ENCODE assay signal across 27 cellular contexts in genomic region chr5:156694556-156694955, GRCh38.
"Had no signal": no experiment of that assay in that cellular context is flagged by ENCODE, and none has a peak within 500 bp of the region (broad histone marks: within the 10 kb centered on the region; RNA-seq: fewer than 3 reads in every experiment).

No MANE protein-coding gene starts in this region.

- H3K36me3 Mint-ChIP-seq: immature natural killer cell, mesothelial cell of epicardium, naive B cell had no signal

- H3K27me3 ChIP-seq: colonic mucosa, esophagus squamous epithelium, foreskin keratinocyte, gastroesophageal sphincter, heart left ventricle, hepatocyte, left lung had no signal

- DNase-seq: colonic mucosa; cortex of kidney; effector CD8-positive, alpha-beta T cell; effector memory CD8-positive, alpha-beta T cell; endodermal cell; erythroblast; esophagus squamous epithelium; foreskin keratinocyte; heart left ventricle; hypothalamus; immature natural killer cell; islet precursor cell; kidney; left cardiac atrium; left lung; left ventricle myocardium superior; lower lobe of right lung; mesenchymal stem cell; mucosa of descending colon; naive B cell; naive thymus-derived CD8-positive, alpha-beta T cell had no signal

- H3K27ac ChIP-seq: colonic mucosa, epithelial cell of prostate, esophagus squamous epithelium, foreskin keratinocyte, gastroesophageal sphincter, heart left ventricle, left lung, lower lobe of right lung had no signal

- H3K36me3 ChIP-seq: colonic mucosa, esophagus squamous epithelium, gastroesophageal sphincter, left lung, lower lobe of right lung had no signal

- H2AFZ ChIP-seq: hepatocyte had no signal

- H3K4me1 ChIP-seq: colonic mucosa, esophagus squamous epithelium, foreskin keratinocyte, left lung, lower lobe of right lung had no signal

- H3K4me1 Mint-ChIP-seq: immature natural killer cell; naive B cell; naive thymus-derived CD8-positive, alpha-beta T cell had no signal

- H3K4me3 ChIP-seq: colonic mucosa, esophagus squamous epithelium, gastroesophageal sphincter, heart left ventricle, hepatocyte, left lung, lower lobe of right lung, mucosa of descending colon had no signal

- H3K27me3 Mint-ChIP-seq: dendritic cell treated with granulocyte-macrophage colony-stimulating factor and Interleukin-4, amounts not matched to agents 40 ng/mL and 50 ng/mL, for 4 days had no signal

- ATAC-seq: effector memory CD8-positive, alpha-beta T cell; esophagus mucosa; foreskin keratinocyte; gastroesophageal sphincter; heart left ventricle; left cardiac atrium; left lung; left ventricle myocardium superior; lower lobe of right lung; mucosa of descending colon; naive thymus-derived CD8-positive, alpha-beta T cell had no signal

- H3K4me3 Mint-ChIP-seq: dendritic cell treated with granulocyte-macrophage colony-stimulating factor and Interleukin-4, amounts not matched to agents 40 ng/mL and 50 ng/mL, for 4 days; effector memory CD8-positive, alpha-beta T cell; endodermal cell; immature natural killer cell; mesothelial cell of epicardium; naive B cell; naive thymus-derived CD8-positive, alpha-beta T cell had no signal

- H3K4me2 ChIP-seq: hepatocyte had no signal

- H3K9me3 Mint-ChIP-seq: dendritic cell treated with granulocyte-macrophage colony-stimulating factor and Interleukin-4, amounts not matched to agents 40 ng/mL and 50 ng/mL, for 4 days; effector memory CD8-positive, alpha-beta T cell; endodermal cell; mesothelial cell of epicardium; naive thymus-derived CD8-positive, alpha-beta T cell had no signal

- H3K27ac Mint-ChIP-seq: dendritic cell treated with granulocyte-macrophage colony-stimulating factor and Interleukin-4, amounts not matched to agents 40 ng/mL and 50 ng/mL, for 4 days; effector memory CD8-positive, alpha-beta T cell; endodermal cell; immature natural killer cell; mesothelial cell of epicardium; naive B cell; naive thymus-derived CD8-positive, alpha-beta T cell had no signal

- H3K79me2 ChIP-seq: hepatocyte had no signal
